Comparison of ENCODE assay signal across 1 cellular context in the genomic region with DNA sequence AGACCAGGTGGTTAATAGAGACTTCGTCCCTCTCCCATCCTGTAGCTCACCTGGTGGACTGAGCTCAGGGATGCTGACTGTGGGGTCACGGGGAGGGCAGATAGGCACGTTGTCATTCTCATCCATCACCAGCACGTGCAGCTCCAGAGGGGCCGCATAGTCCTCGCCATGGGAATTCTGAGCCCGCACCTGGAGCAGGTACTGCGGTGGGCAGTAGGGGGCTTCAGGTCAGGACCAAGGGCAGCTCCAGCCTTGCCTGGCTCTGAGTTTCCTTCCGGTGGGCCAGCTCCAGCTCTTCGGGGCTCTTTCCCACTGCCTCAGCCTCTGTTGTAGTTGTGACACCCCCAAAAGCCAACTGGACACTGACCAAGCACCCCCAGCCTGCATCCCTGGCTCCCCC.
TF ChIP-seq lines count a peak whose summit lies in the region.

No MANE protein-coding gene starts in this region.

TF ChIP-seq in GM12878, 131 proteins besides CTCF, POLR2A, EP300 and RAD21:
- TF ChIP-seq, protein P1, sequence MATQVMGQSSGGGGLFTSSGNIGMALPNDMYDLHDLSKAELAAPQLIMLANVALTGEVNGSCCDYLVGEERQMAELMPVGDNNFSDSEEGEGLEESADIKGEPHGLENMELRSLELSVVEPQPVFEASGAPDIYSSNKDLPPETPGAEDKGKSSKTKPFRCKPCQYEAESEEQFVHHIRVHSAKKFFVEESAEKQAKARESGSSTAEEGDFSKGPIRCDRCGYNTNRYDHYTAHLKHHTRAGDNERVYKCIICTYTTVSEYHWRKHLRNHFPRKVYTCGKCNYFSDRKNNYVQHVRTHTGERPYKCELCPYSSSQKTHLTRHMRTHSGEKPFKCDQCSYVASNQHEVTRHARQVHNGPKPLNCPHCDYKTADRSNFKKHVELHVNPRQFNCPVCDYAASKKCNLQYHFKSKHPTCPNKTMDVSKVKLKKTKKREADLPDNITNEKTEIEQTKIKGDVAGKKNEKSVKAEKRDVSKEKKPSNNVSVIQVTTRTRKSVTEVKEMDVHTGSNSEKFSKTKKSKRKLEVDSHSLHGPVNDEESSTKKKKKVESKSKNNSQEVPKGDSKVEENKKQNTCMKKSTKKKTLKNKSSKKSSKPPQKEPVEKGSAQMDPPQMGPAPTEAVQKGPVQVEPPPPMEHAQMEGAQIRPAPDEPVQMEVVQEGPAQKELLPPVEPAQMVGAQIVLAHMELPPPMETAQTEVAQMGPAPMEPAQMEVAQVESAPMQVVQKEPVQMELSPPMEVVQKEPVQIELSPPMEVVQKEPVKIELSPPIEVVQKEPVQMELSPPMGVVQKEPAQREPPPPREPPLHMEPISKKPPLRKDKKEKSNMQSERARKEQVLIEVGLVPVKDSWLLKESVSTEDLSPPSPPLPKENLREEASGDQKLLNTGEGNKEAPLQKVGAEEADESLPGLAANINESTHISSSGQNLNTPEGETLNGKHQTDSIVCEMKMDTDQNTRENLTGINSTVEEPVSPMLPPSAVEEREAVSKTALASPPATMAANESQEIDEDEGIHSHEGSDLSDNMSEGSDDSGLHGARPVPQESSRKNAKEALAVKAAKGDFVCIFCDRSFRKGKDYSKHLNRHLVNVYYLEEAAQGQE (IDR thresholded peaks at IDR 0.05; ENCODE audit: low read depth, low read length) = peak; percentile 48; the same call in 1 of the 2 replicates
- TF ChIP-seq, protein P2, sequence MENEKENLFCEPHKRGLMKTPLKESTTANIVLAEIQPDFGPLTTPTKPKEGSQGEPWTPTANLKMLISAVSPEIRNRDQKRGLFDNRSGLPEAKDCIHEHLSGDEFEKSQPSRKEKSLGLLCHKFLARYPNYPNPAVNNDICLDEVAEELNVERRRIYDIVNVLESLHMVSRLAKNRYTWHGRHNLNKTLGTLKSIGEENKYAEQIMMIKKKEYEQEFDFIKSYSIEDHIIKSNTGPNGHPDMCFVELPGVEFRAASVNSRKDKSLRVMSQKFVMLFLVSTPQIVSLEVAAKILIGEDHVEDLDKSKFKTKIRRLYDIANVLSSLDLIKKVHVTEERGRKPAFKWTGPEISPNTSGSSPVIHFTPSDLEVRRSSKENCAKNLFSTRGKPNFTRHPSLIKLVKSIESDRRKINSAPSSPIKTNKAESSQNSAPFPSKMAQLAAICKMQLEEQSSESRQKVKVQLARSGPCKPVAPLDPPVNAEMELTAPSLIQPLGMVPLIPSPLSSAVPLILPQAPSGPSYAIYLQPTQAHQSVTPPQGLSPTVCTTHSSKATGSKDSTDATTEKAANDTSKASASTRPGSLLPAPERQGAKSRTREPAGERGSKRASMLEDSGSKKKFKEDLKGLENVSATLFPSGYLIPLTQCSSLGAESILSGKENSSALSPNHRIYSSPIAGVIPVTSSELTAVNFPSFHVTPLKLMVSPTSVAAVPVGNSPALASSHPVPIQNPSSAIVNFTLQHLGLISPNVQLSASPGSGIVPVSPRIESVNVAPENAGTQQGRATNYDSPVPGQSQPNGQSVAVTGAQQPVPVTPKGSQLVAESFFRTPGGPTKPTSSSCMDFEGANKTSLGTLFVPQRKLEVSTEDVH (IDR thresholded peaks at IDR 0.05; ENCODE audit: low read depth, partially characterized antibody) = no peak
